ENCODE assay signal across 9 cellular contexts in the genomic region with DNA sequence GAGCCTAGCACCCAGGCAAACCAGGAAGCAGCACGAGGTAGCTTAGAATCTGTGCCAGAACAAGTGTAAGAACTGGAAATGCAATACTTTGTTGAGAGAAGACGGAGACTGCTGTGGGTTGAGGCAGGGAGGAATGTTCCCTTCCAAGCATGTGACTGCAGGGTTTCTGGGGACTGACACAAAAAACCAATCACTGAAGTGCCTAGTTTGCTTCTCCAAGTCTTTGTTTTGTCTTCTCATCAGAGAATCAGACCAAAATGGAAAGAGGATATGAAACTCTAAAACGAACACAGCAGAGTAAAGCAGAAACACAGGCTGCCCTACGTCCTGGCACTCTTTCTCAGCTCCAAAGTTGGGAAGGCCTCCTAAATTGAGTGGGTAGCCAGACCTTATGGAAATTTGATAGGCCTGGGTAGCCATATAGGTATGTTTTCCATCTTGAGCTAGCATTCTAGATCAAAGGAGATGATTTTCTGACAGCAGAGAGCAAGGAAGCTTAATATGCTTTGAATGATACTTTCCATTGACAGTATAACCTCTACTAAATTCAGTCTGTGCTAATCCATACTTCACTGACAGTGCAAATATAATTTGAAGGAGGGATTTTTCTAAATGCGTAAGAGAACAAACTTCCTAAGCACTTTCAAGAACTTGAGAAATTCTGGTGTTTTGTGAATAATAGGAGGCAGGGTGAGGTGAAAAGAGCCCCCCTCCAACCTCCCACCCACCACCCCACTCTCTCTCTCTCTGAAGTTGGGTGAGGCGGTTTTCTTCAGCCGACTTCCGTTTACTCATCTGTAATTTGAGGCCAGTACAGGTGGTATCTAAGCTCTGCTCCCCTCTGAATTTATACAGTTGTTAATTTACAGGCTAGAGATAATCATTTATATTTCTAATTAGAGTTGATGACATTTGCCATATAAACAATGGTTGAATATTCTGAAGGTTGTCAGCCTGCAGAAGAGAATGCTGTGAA. TPM values are rescaled to one million over a fixed set of nuclear protein-coding genes. Genes with fewer than 3 reads are reported as not detected.
DNase-seq lines count a peak whose midpoint lies in the region; ATAC-seq, FAIRE-seq and TF ChIP-seq lines count a peak whose summit lies in the region.
"Had no signal": no experiment of that assay in that cellular context is flagged by ENCODE, and none has a peak within 500 bp of the region (broad histone marks: within the 10 kb centered on the region; RNA-seq: fewer than 3 reads in every experiment).

No MANE protein-coding gene starts in this region.

- no peak overlapping the region for H3K56ac ChIP-seq in H1 (replicated peaks; ENCODE audit: insufficient read length, low read depth, low read length)

- H4K8ac ChIP-seq in H1 (ENCODE audit: extremely low read depth, insufficient read depth, low read length) = no peak overlapping the region

- no peak overlapping the region for H3K4ac ChIP-seq in H1 (replicated peaks; ENCODE audit: insufficient read length, low read depth, low read length)

- no peak overlapping the region for H3K9ac ChIP-seq in H1 (replicated peaks in 1 of 4; ENCODE audit: extremely low read depth in 1 of 4, low read depth in 3 of 4, low read length in 3 of 4)

- TF ChIP-seq POLR2A in H1 (IDR thresholded peaks at IDR 0.05; ENCODE audit: control extremely low read depth in 1 of 2, low read depth in 2 of 2, low read length in 2 of 2) = no peak

- no peaks in the 10 kb centered on the region; the same call in 1 of the 2 replicates for H3K23me2 ChIP-seq in H1 (ENCODE audit: low read depth, low read length)

- DNase-seq in Ammon's horn (ENCODE audit: low spot score) (peak; percentile 80), H1 (ENCODE audit: low read depth in 1 of 2, low spot score in 2 of 2) (no peak), ureter (ENCODE audit: low spot score) (peak; percentile 49), NCI-H510A treated with DMSO at 0.1 percent for 48 hours (lab: John Stamatoyannopoulos, UW) (no peak), omental fat pad (ENCODE audit: low spot score) (no peak)
- no peak for DNase-seq in activated CD4-positive, alpha-beta T cell treated with anti-CD3 and anti-CD28 coated beads, Interleukin-2, amount 50 U/mL, for 48 hours

- H3K4me1 ChIP-seq in H1 (replicated peaks in 1 of 4; ENCODE audit: control insufficient read depth in 3 of 4, insufficient read depth in 4 of 4, low read length in 3 of 4) = no peaks in the 10 kb centered on the region; a peak in 1 of 7 replicates

- no peak for TF ChIP-seq RAD21 in H1 (IDR thresholded peaks at IDR 0.05 in 1 of 2, conservative IDR thresholded peaks at IDR 0.05 in 1 of 2; ENCODE audit: low read depth in 2 of 2, low read length in 2 of 2)

- TF ChIP-seq EP300 in H1 (IDR thresholded peaks at IDR 0.05; ENCODE audit: borderline replicate concordance in 1 of 2, low read depth in 2 of 2, low read length in 2 of 2) = no peak

- H3K27ac ChIP-seq in H1 (ENCODE audit: low read depth, low read length) = no peak overlapping the region

- no peak overlapping the region for H3K4me2 ChIP-seq in H1 (ENCODE audit: insufficient read depth in 1 of 2, low read depth in 2 of 2, low read length in 2 of 2)

- 87% methylated on average over 8 of the region's 8 CpGs; no CpG with 5 or more reads in 1 of the 2 experiments for WGBS in H1 (ENCODE audit: extremely low coverage in 1 of 2, insufficient coverage in 1 of 2, insufficient read length in 1 of 2, insufficient replicate concordance in 2 of 2, low coverage in 1 of 2, low lambda C conversion rate in 2 of 2, missing lambda C conversion rate in 1 of 2), 2 experiments

- H3K79me2 ChIP-seq in H1 (ENCODE audit: control insufficient read depth in 1 of 2, insufficient read depth in 2 of 2, low read length in 2 of 2) = no peaks in the 10 kb centered on the region

- ATAC-seq in GM19467 (IDR thresholded peaks at IDR 0.05; ENCODE audit: unreplicated experiment) = peak; percentile 78
- ATAC-seq in HG03460 (IDR thresholded peaks at IDR 0.05; ENCODE audit: unreplicated experiment) = peak; percentile 86
- ATAC-seq in omental fat pad (ENCODE audit: low FRiP score) = no peak

- no peak overlapping the region for H3K4me3 ChIP-seq in H1 (ENCODE audit: extremely low read depth in 1 of 4, insufficient read depth in 2 of 4, low read depth in 3 of 4, low read length in 4 of 4)

- no peak overlapping the region for H3K14ac ChIP-seq in H1 (ENCODE audit: insufficient read length)

- H3K36me3 ChIP-seq in H1 (ENCODE audit: control insufficient read depth in 2 of 4, insufficient read depth in 4 of 4, low read length in 3 of 4) = no peaks in the 10 kb centered on the region

- H3K23ac ChIP-seq in H1 (ENCODE audit: insufficient read length) = no peak overlapping the region

- no peak for TF ChIP-seq CTCF in H1 (IDR thresholded peaks at IDR 0.05; ENCODE audit: control extremely low read depth in 1 of 3, insufficient read depth in 1 of 3, low read depth in 1 of 3, low read length in 3 of 3)
- TF ChIP-seq CTCF in omental fat pad (IDR thresholded peaks at IDR 0.05) = no peak

- no peaks in the 10 kb centered on the region for H4K20me1 ChIP-seq in H1 (replicated peaks in 1 of 2; ENCODE audit: control insufficient read depth in 1 of 2, insufficient read depth in 2 of 2, low read length in 2 of 2)

- no peak overlapping the region for H2AK5ac ChIP-seq in H1 (ENCODE audit: low read depth, low read length)

- peaks cover 5 to 10% (median 9%) of the 10 kb centered on the region in 4 experiments for H3K27me3 ChIP-seq in H1 (replicated peaks in 1 of 4; ENCODE audit: control insufficient read depth in 3 of 4, extremely low read depth in 1 of 4, insufficient read depth in 3 of 4, low read length in 3 of 4)

- H3K9me3 ChIP-seq in H1 (ENCODE audit: insufficient read depth in 2 of 2, low read depth in 1 of 2, low read length in 1 of 2) = no peaks in the 10 kb centered on the region

- CTCF ChIA-PET in H1 (lab: Charles Lee; ENCODE audit: partially characterized antibody) = interaction anchor here (0.7 to 5.9 kb wide), 9 partner anchors 11 to 164 kb away, joined by 3 to 32 read pairs (median 4); no protein-coding TSS in a partner anchor

- no peak overlapping the region for H2BK12ac ChIP-seq in H1 (ENCODE audit: low read depth, low read length)

- H2AFZ ChIP-seq in H1 (ENCODE audit: low read length) = 0 out of 2 replicates have a peak overlapping the region, but pooled peaks have one; percentile 45

- H3K18ac ChIP-seq in H1 (ENCODE audit: extremely low read depth, low read length) = no peak overlapping the region

- no peak overlapping the region for H2BK20ac ChIP-seq in H1 (ENCODE audit: low read length)

- no peak overlapping the region for H4K91ac ChIP-seq in H1 (replicated peaks; ENCODE audit: insufficient read length, low read length)

- no peak overlapping the region for H2BK120ac ChIP-seq in H1 (replicated peaks; ENCODE audit: low read depth, low read length)

- POLR2A ChIA-PET in H1 (lab: Charles Lee; ENCODE audit: partially characterized antibody) = no interaction called here

- no peaks in the 10 kb centered on the region for H3K79me1 ChIP-seq in H1 (ENCODE audit: low read depth, low read length)

- no peak overlapping the region for H2BK5ac ChIP-seq in H1 (ENCODE audit: low read depth, low read length)

- no peak for FAIRE-seq in H1 (lab: Jason Lieb, UNC)
- FAIRE-seq: TTC549 had no signal

- H4K5ac ChIP-seq in H1 (ENCODE audit: insufficient read length, low read depth, low read length) = no peak overlapping the region

- no peak overlapping the region for H2BK15ac ChIP-seq in H1 (ENCODE audit: low read length)

TF ChIP-seq in H1, 55 proteins besides CTCF, POLR2A, EP300 and RAD21:
- no peak for TF ChIP-seq TAF1 (IDR thresholded peaks at IDR 0.05; ENCODE audit: low read depth, low read length)
TF ChIP-seq in H1: peak in this region for 0.

RNA-seq across cellular contexts. Expression of a gene that starts 5.5 kb away (rescaled TPM):
- 0.54 and 0.65 TPM in 2 replicates for total RNA-seq in H1 (2021; fragmentation: NEBNext Ultra II Directional; extraction: Animal tissue kit (Norgen Biotek cat#: 25700))
- polyA plus RNA-seq in H1 (2011; rRNA removed) = 0.77 and 0.78 TPM in 2 replicates
- polyA plus RNA-seq in H1 (2011; cell fraction: cytosol; rRNA removed) = 0.58 TPM
- 0.57 TPM for polyA plus RNA-seq in H1 (2011; cell fraction: nucleus; rRNA removed)
- 0.31 to 0.48 TPM (median 0.39 TPM) in 4 replicates for polyA plus RNA-seq in H1 (2012, experiment 1 of 2)
- 0.33 TPM for polyA plus RNA-seq in H1 (2012, experiment 2 of 2)
- 1.1 TPM for polyA plus RNA-seq in H1 (2013, experiment 1 of 2)
- 1.2 TPM for polyA plus RNA-seq in H1 (2013, experiment 2 of 2)
- polyA minus RNA-seq in H1 (2011; rRNA and poly(A)+ RNA removed) = 2.0 TPM in 2 replicates
- polyA minus RNA-seq in H1 (2011; cell fraction: cytosol; rRNA and poly(A)+ RNA removed) = 1.2 TPM
- polyA minus RNA-seq in H1 (2011; cell fraction: nucleus; rRNA and poly(A)+ RNA removed) = 4.8 TPM
- total RNA-seq in ureter (5.7 TPM), omental fat pad (10 to 100 TPM; 20.5 to 68.7 (median 37.4) TPM)

Comparison
In these comparisons a context has a peak if more than half of its experiments do, and no peak if none do; other contexts are left out.
1. DNase-seq: peak in Ammon's horn (single experiment) and ureter (single experiment); none in H1 (0 of 2), NCI-H510A treated with DMSO at 0.1 percent for 48 hours (single experiment), omental fat pad (single experiment) and activated CD4-positive, alpha-beta T cell treated with anti-CD3 and anti-CD28 coated beads, Interleukin-2, amount 50 U/mL, for 48 hours (0 of 2).